11 cellular contexts compared by ENCODE assay signal in the genomic region with DNA sequence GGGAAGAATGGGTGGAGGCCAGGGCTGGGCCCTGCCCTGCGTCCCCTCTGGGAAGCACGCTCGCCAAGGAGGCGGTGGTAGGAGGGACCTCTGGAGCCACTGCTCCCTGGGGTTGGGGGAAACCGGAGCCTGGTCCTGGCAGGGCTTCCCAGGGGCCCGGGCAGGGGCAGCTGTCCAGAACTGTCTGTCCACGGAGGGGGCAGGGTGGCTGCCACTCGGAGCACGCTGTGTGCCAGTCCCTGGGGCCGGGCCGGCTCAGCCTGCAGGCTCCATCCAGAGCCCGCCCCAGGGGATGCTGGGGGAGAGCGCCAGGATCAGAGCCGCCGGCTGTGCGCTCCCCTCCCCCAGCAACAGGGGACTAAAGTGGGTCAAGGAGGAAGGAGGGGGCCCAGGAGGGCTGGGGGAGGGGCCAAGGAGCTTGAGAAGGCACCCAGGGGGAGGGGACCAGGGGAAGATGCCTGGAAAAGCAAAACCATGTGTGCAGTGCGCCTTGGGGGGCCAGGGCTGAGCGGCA. TPM values are rescaled to one million over a fixed set of nuclear protein-coding genes. Genes with fewer than 3 reads are reported as not detected.
A peak's percentile ranks its signal among the peaks of the same experiment; 100 is the strongest.
DNase-seq lines count a peak whose midpoint lies in the region; ATAC-seq, FAIRE-seq and TF ChIP-seq lines count a peak whose summit lies in the region.
"Had no signal": no experiment of that assay in that cellular context is flagged by ENCODE, and none has a peak within 500 bp of the region (broad histone marks: within the 10 kb centered on the region; RNA-seq: fewer than 3 reads in every experiment).

No MANE protein-coding gene starts in this region.

- TF ChIP-seq POLR2A in esophagus muscularis mucosa (IDR thresholded peaks at IDR 0.05; ENCODE audit: low read depth) = no peak
- no peak for TF ChIP-seq POLR2A in stomach (IDR thresholded peaks at IDR 0.05)

- H3K9me3 ChIP-seq in esophagus muscularis mucosa = no peaks in the 10 kb centered on the region
- no peaks in the 10 kb centered on the region for H3K9me3 ChIP-seq in mesodermal cell (ENCODE audit: control insufficient read depth, low read length)
- H3K9me3 ChIP-seq in stomach = no peaks in the 10 kb centered on the region

- intact Hi-C loops in esophagus muscularis mucosa (cut with DNase I) (no loop called here), stomach (cut with DNase I; ENCODE audit: low total_unique reads) (no loop called here)

- WGBS in esophagus muscularis mucosa = 49% methylated on average over 13 of the region's 18 CpGs
- 27 to 40% methylated on average over 6 to 12 of the region's 18 CpGs for WGBS in mesodermal cell (ENCODE audit: insufficient coverage in 2 of 2), 2 experiments
- WGBS in stomach, 5 donors = 31 to 40% (median 37%) methylated on average over 16 to 18 of the region's 18 CpGs

- FAIRE-seq in HTR-8/SVneo (lab: Jason Lieb, UNC) = no peak

- DNase-seq in NCI-H524 (lab: John Stamatoyannopoulos, UW) = peak; percentile 92 to 94
- DNase-seq in esophagus muscularis mucosa (ENCODE audit: extremely low spot score) = no peak
- DNase-seq in stomach = no peak
- no peak for DNase-seq in UCSD-AML1 (lab: John Stamatoyannopoulos, UW; ENCODE audit: unreplicated experiment)
- DNase-seq in HTR-8/SVneo (ENCODE audit: insufficient read length, low spot score) = no peak
- no peak for DNase-seq in inferior parietal cortex (ENCODE audit: extremely low spot score)
- DNase-seq: effector memory CD4-positive, alpha-beta T cell had no signal

- H3K4me1 ChIP-seq in esophagus muscularis mucosa (peaks cover 63 to 84% (median 84%) of the 10 kb centered on the region in 4 donors), mesodermal cell (ENCODE audit: control insufficient read depth, insufficient read depth, low read length, poor library complexity, severe bottlenecking) (peaks cover 68% of the 10 kb centered on the region), stomach (peaks cover 15 to 61% (median 40%) of the 10 kb centered on the region in 4 donors)

- peak overlapping the region; percentile 83 to 92 (median 92) for H3K27ac ChIP-seq in esophagus muscularis mucosa (replicated peaks in 1 of 4)
- H3K27ac ChIP-seq in mesodermal cell (ENCODE audit: low read depth, low read length, severe bottlenecking) = peak overlapping the region; percentile 67
- H3K27ac ChIP-seq in stomach = peak overlapping the region; percentile 49 to 85 (median 67)

- H3K4me3 ChIP-seq in esophagus muscularis mucosa (peak overlapping the region in 3 of 4 donors; percentile 5 to 13 (median 12)), mesodermal cell (ENCODE audit: extremely low read depth, insufficient read depth, low read length, poor library complexity, severe bottlenecking) (no peak overlapping the region), stomach (no peak overlapping the region)

- TF ChIP-seq CTCF in esophagus muscularis mucosa (IDR thresholded peaks at IDR 0.05) = no peak
- no peak for TF ChIP-seq CTCF in stomach (IDR thresholded peaks at IDR 0.05)

- TF ChIP-seq EP300 in esophagus muscularis mucosa (IDR thresholded peaks at IDR 0.05) = no peak
- TF ChIP-seq EP300 in stomach (IDR thresholded peaks at IDR 0.05) = no peak

- H3K36me3 ChIP-seq in esophagus muscularis mucosa = no peaks in the 10 kb centered on the region
- no peaks in the 10 kb centered on the region for H3K36me3 ChIP-seq in mesodermal cell (ENCODE audit: control insufficient read depth, insufficient read depth, low read length)
- H3K36me3 ChIP-seq in stomach = no peaks in the 10 kb centered on the region

- H3K27me3 ChIP-seq in esophagus muscularis mucosa = peaks cover 0 to 6% (median 0%) of the 10 kb centered on the region in 4 donors
- peaks cover 0 to 41% (median 14%) of the 10 kb centered on the region in 3 donors for H3K27me3 ChIP-seq in stomach

- ATAC-seq in GM18909 (IDR thresholded peaks at IDR 0.05; ENCODE audit: poor library complexity, unreplicated experiment) = no peak
- ATAC-seq: HCT116 had no signal

RNA-seq across cellular contexts. Expression of gene ZNF423, which starts 21.4 kb away (rescaled TPM):
- total RNA-seq in esophagus muscularis mucosa (10 to 100 TPM in 2 of 4 donors, 1 to 10 TPM in 2; 8.7 to 22.5 (median 10.3) TPM), stomach (1 to 10 TPM in 3 of 5 donors, under 1 TPM in 2; 0.29 to 3.5 (median 1.3) TPM)
- 20.3 TPM for polyA plus RNA-seq in mesodermal cell (2013, experiment 1 of 2)
- polyA plus RNA-seq in mesodermal cell (2013, experiment 2 of 2) = 16.5 TPM
- polyA plus RNA-seq in stomach = 1 to 10 TPM in 1 of 3 donors, under 1 TPM in 2; 0.68 to 1.2 (median 0.81) TPM
- total RNA-seq: HT1080 had no signal

Comparison
In these comparisons a context has a peak if more than half of its experiments do, and no peak if none do; other contexts are left out.
1. DNase-seq: peak in NCI-H524 (2 of 2); none in esophagus muscularis mucosa (single experiment), stomach (single experiment), UCSD-AML1 (single experiment), HTR-8/SVneo (single experiment) and inferior parietal cortex (single experiment).
2. H3K4me3 ChIP-seq: peak in esophagus muscularis mucosa (3 of 4); none in mesodermal cell (single experiment) and stomach (0 of 4).
3. Peak in every context shown above with its lines, with median percentiles within 50 percentile points of each other: H3K27ac ChIP-seq.